ENCODE assay signal across 28 cellular contexts in genomic region chr17:73609688-73610210, GRCh38.
"Had no signal": no experiment of that assay in that cellular context is flagged by ENCODE, and none has a peak within 500 bp of the region (broad histone marks: within the 10 kb centered on the region; RNA-seq: fewer than 3 reads in every experiment).

No MANE protein-coding gene starts in this region.

- ATAC-seq: activated CD8-positive, alpha-beta T cell treated with anti-CD3 and anti-CD28 coated beads for 36 hours; activated naive CD8-positive, alpha-beta T cell treated with anti-CD3 and anti-CD28 coated beads, Interleukin-2, amount 50 U/mL, for 24 hours; activated T-cell treated with anti-CD3 and anti-CD28 coated beads, Interleukin-2, amount 50 U/mL, for 4 hours; activated T-helper 17 cell treated with anti-CD3 and anti-CD28 coated beads, Interleukin-2, amount 50 U/mL, for 72 hours; gastrocnemius medialis; left colon; naive thymus-derived CD4-positive, alpha-beta T cell; sciatic nerve; stimulated activated naive B cell treated with anti-CD40 and anti-IgM and Interleukin-4, amounts not matched to agents 10 μg/mL and 1 μg/mL and 100 μg/mL, for 72 hours; upper lobe of right lung had no signal

- H2AFZ ChIP-seq: hepatocyte had no signal

- H3K4me1 ChIP-seq: breast epithelium, gastrocnemius medialis, tibial artery, upper lobe of right lung had no signal

- H3K27ac ChIP-seq: breast epithelium, coronary artery, dorsolateral prefrontal cortex, gastrocnemius medialis, hepatocyte, ovary, suprapubic skin, tibial artery, upper lobe of right lung had no signal

- H3K79me2 ChIP-seq: hepatocyte had no signal

- DNase-seq: activated B cell treated with CpG ODN at 0.5 μM for 24 hours; activated CD4-positive, alpha-beta T cell treated with anti-CD3 and anti-CD28 coated beads, Interleukin-2, amount 50 U/mL, for 1 hour; activated CD8-positive, alpha-beta T cell treated with anti-CD3 and anti-CD28 coated beads for 36 hours; activated gamma-delta T cell treated with Interleukin-2 at 50 U/mL for 16 hours; activated naive CD8-positive, alpha-beta T cell treated with anti-CD3 and anti-CD28 coated beads, Interleukin-2, amount 50 U/mL, for 24 hours; activated T-cell treated with anti-CD3 and anti-CD28 coated beads, Interleukin-2, amount 50 U/mL, for 4 hours; amygdala; cerebellar nuclear complex; effector memory CD4-positive, alpha-beta T cell; erythroblast; gastrocnemius medialis; islet precursor cell; left colon; naive thymus-derived CD4-positive, alpha-beta T cell; ovary; stimulated activated CD4-positive, alpha-beta T cell treated with anti-CD3 and anti-CD28 coated beads, Interleukin-15, amount 100 ng/mL, for 24 hours; stimulated activated CD4-positive, alpha-beta T cell treated with anti-CD3 and anti-CD28 coated beads, Interleukin-2, amount 100 ng/mL, for 24 hours; stimulated activated naive B cell treated with anti-CD40 and anti-IgM and Interleukin-4, amounts not matched to agents 10 μg/mL and 1 μg/mL and 100 μg/mL, for 72 hours; T-helper 2 cell; tibial artery; upper lobe of right lung had no signal

- H3K36me3 ChIP-seq: breast epithelium, gastrocnemius medialis, ovary, suprapubic skin, tibial artery, upper lobe of right lung had no signal

- H3K27me3 ChIP-seq: hepatocyte, ovary, upper lobe of right lung had no signal

- H3K4me2 ChIP-seq: hepatocyte had no signal

- H3K4me3 ChIP-seq: breast epithelium, coronary artery, dorsolateral prefrontal cortex, gastrocnemius medialis, hepatocyte, ovary, suprapubic skin, tibial artery, upper lobe of right lung had no signal

- H3K9me3 ChIP-seq: breast epithelium, gastrocnemius medialis, ovary, suprapubic skin, tibial artery, upper lobe of right lung had no signal
